Comparison of ENCODE assay signal across 8 cellular contexts in the genomic region with DNA sequence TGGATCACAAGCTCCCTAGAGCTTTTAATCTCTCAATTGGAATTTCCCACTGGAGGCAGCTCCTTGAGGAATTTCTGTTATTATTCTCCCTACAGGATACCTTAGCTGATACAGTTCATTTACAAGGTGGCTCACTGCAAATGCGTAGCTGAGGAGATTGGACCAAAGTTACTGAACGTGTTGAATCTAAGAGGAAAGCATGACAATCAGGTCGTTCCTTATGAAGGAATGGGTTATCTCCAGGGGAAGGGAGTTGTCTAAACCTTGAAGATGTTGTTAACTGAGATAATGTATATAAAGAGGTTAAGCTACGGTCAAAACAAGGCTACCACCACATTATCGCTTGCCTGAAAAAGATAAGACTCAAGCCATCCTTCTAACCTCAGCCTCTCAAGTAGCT.
"Had no signal": no experiment of that assay in that cellular context is flagged by ENCODE, and none has a peak within 500 bp of the region (broad histone marks: within the 10 kb centered on the region; RNA-seq: fewer than 3 reads in every experiment).

No MANE protein-coding gene starts in this region.

- H3K4me3 Mint-ChIP-seq: GM23338, H9, HFFc6 had no signal

- H3K9ac ChIP-seq: GM23248 had no signal

- H3K27ac Mint-ChIP-seq: GM23338, H9, HFFc6 had no signal

- H3K9me3 ChIP-seq: HAP-1 had no signal

- H3K4me3 ChIP-seq: GM23248, GM23338, HAP-1 had no signal

- H2AFZ ChIP-seq: GM23248, GM23338 had no signal

- H3K36me3 ChIP-seq: HAP-1 had no signal

- H3K4me2 ChIP-seq: GM23338 had no signal

- DNase-seq: GM23248, GOT3, H7, H9, HCEC 1CT, HFFc6 had no signal

- H3K9me3 Mint-ChIP-seq: GM23338, H9, HFFc6 had no signal

- H3K27ac ChIP-seq: GM23248 had no signal
